Comparison of ENCODE assay signal across 9 cellular contexts in the genomic region with DNA sequence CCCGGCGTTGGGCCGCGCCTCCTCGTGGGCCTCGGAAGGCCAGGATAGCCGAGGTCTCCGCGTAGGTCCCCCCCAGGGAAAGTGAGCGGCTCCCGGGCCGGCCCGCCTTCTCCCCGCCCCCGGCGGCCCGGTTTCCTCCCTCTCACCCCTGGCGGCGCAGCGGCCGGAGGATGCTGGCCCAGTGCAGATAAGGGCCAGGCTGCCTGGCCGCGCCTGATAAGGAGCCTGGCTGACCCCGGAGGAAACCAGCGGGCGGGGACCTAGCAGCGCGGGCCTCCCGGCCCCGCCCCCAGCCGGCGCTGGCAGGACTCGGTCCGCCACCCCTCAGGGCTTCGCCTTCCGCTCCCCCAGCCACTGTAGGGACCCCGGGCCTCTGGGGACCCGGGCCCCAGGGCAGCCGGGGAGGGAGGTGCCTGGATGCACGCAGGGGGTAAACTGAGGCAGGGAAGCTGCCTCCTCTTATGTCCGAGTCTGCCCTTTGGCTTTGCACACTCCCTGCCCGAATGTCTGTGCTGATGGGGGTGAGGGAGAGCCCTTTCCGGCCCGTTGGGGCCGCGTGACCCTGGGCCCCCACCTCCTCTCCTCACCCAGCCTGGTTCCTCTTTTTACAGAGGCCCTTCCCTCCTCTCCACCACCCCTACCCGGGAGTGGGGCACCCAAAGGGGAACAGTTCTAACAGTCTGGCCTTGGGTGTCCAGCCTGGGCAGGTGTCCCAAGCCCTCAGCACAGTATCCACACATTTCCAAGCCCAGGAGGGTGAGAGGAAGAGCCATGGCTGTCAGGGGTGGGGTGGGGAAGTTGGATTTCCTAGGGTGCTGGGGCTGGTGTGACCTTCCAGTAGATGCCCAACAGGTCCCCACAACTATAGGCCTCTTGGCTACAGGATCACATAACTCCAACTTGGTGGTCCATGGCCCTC. TPM values are rescaled to one million over a fixed set of nuclear protein-coding genes. Genes with fewer than 3 reads are reported as not detected.
DNase-seq lines count a peak whose midpoint lies in the region; ATAC-seq and TF ChIP-seq lines count a peak whose summit lies in the region.
"Had no signal": no experiment of that assay in that cellular context is flagged by ENCODE, and none has a peak within 500 bp of the region (broad histone marks: within the 10 kb centered on the region; RNA-seq: fewer than 3 reads in every experiment).

A gene (minus strand): TSS at position 193 of the 919 bp plus-strand sequence. CDS start 1,687 bp downstream, outside the sequence.

- H3K9me3 ChIP-seq in HUES64 (ENCODE audit: insufficient read depth, low read depth, low read length), result no peaks in the 10 kb centered on the region

- H3K4me3 Mint-ChIP-seq in progenitor cell of endocrine pancreas (ENCODE audit: low read depth), result no peak within 1 kb of the TSS
- H3K4me3 Mint-ChIP-seq: neural crest cell had no signal

- peak within 1 kb of the TSS; percentile 34; the same call in 1 of the 2 replicates for H3K9ac ChIP-seq in HUES64 (ENCODE audit: low read depth, low read length)

- H3K36me3 Mint-ChIP-seq in progenitor cell of endocrine pancreas (ENCODE audit: insufficient read depth), result peaks cover 2% of the 10 kb centered on the region

- H3K27ac Mint-ChIP-seq in progenitor cell of endocrine pancreas, result no peak within 1 kb of the TSS

- H3K9me3 Mint-ChIP-seq in progenitor cell of endocrine pancreas (ENCODE audit: low read depth), result no peaks in the 10 kb centered on the region
- H3K9me3 Mint-ChIP-seq: neural crest cell had no signal

- peaks cover 7% of the 10 kb centered on the region for H3K36me3 ChIP-seq in HUES64 (ENCODE audit: insufficient read depth, low read length)

- H3K4me1 ChIP-seq in HUES64 (ENCODE audit: insufficient read depth, low read length), result peaks cover 4% of the 10 kb centered on the region; the same call in 1 of the 2 replicates

- peak; percentile 73 for DNase-seq in AG20443 (ENCODE audit: low spot score)
- DNase-seq in activated T-cell treated with anti-CD3 and anti-CD28 coated beads, Interleukin-2, amount 50 U/mL, for 48 hours, result peak; percentile 49 to 66
- peak; percentile 96 for DNase-seq in cardiac septum (ENCODE audit: low spot score)
- DNase-seq in progenitor cell of endocrine pancreas (ENCODE audit: low spot score, unreplicated experiment), result peak; percentile 46
- no peak for DNase-seq in cerebellar nuclear complex (lab: John Stamatoyannopoulos, UW)
- no peak for DNase-seq in H4 (ENCODE audit: low spot score)

- H3K27ac ChIP-seq in HUES64 (ENCODE audit: low read depth, low read length), result no peak within 1 kb of the TSS

- H3K27me3 Mint-ChIP-seq in progenitor cell of endocrine pancreas, result peaks cover 29% of the 10 kb centered on the region

- WGBS in HUES64, result 10% methylated on average over 47 of the region's 47 CpGs

- intact Hi-C loops in cardiac septum (cut with DNase I), result loop anchor here (2.0 kb wide), 4 partner anchors 14 to 158 kb away; a partner anchor contains a TSS

- peak; percentile 40 for ATAC-seq in GM18907 (IDR thresholded peaks at IDR 0.05; ENCODE audit: unreplicated experiment)

- TF ChIP-seq CTCF in progenitor cell of endocrine pancreas (IDR thresholded peaks at IDR 0.05; ENCODE audit: unreplicated experiment), result no peak

- peaks cover 56% of the 10 kb centered on the region for H3K27me3 ChIP-seq in HUES64 (ENCODE audit: insufficient read depth, low read length)

- no peaks in the 10 kb centered on the region for H3K4me1 Mint-ChIP-seq in progenitor cell of endocrine pancreas (ENCODE audit: low read depth)

- H3K4me3 ChIP-seq in HUES64 (ENCODE audit: low read length), result peak within 1 kb of the TSS; percentile 44

RNA-seq across cellular contexts. Expression of the gene that starts here (rescaled TPM):
- 0.50 TPM for polyA plus RNA-seq in HUES64 (2013, experiment 1 of 2)
- polyA plus RNA-seq in HUES64 (2013, experiment 2 of 2), result 0.95 TPM
- total RNA-seq in cardiac septum (9.4 TPM), progenitor cell of endocrine pancreas (0.47 and 0.50 TPM in 2 replicates)
- total RNA-seq in H4 (2014; rRNA removed; shearing (Covaris generic)), result not detected in 2 replicates

Comparison
In these comparisons a context has a peak if more than half of its experiments do, and no peak if none do; other contexts are left out.
1. Peak in DNase-seq in progenitor cell of endocrine pancreas; RNA of the gene not detected or under 1 TPM.
2. DNase-seq: peak in AG20443 (single experiment), activated T-cell treated with anti-CD3 and anti-CD28 coated beads, Interleukin-2, amount 50 U/mL, for 48 hours (2 of 2) and cardiac septum (single experiment); none in cerebellar nuclear complex (0 of 2) and H4 (single experiment).